ENCODE assay signal across 8 cellular contexts in genomic region chr17:39753514-39754160, GRCh38. TPM values are rescaled to one million over a fixed set of nuclear protein-coding genes. Genes with fewer than 3 reads are reported as not detected.
DNase-seq lines count a peak whose midpoint lies in the region; ATAC-seq and TF ChIP-seq lines count a peak whose summit lies in the region.

No MANE protein-coding gene starts in this region.

- H3K4me2 ChIP-seq in DOHH2 (ENCODE audit: low read length), result peak overlapping the region; percentile 90

- TF ChIP-seq POLR2A in lower leg skin (IDR thresholded peaks at IDR 0.05), result no peak

- H3K36me3 Mint-ChIP-seq in central memory CD8-positive, alpha-beta T cell (ENCODE audit: insufficient read depth), result peaks cover 15% of the 10 kb centered on the region

- no peaks in the 10 kb centered on the region for H3K27me3 Mint-ChIP-seq in central memory CD8-positive, alpha-beta T cell

- peaks cover 45% of the 10 kb centered on the region for H3F3A ChIP-seq in DOHH2 (ENCODE audit: control insufficient read depth, insufficient read depth)

- H3K36me3 ChIP-seq in DOHH2 (ENCODE audit: control insufficient read depth, low read length) (peaks cover 14% of the 10 kb centered on the region), SJCRH30 (no peaks in the 10 kb centered on the region)

- H3K27ac Mint-ChIP-seq in central memory CD8-positive, alpha-beta T cell (ENCODE audit: low read depth), result peak overlapping the region; percentile 93

- H4K20me1 ChIP-seq in DOHH2 (ENCODE audit: control insufficient read depth, insufficient read depth, low read depth, low read length), result no peaks in the 10 kb centered on the region

- peak; percentile 82 for TF ChIP-seq CTCF in DOHH2 (IDR thresholded peaks at IDR 0.05; ENCODE audit: low read depth, low read length, poor library complexity, severe bottlenecking)
- TF ChIP-seq CTCF in lower leg skin (IDR thresholded peaks at IDR 0.05), result no peak

- H3K4me3 ChIP-seq in DOHH2 (ENCODE audit: low read length), result peak overlapping the region; percentile 75
- peak overlapping the region; percentile 70 for H3K4me3 ChIP-seq in SJCRH30
- H3K4me3 ChIP-seq in lower leg skin (ENCODE audit: low read depth, poor library complexity, severe bottlenecking), result peak overlapping the region; percentile 30

- peak; percentile 6 for ATAC-seq in GM19043 (IDR thresholded peaks at IDR 0.05; ENCODE audit: low read depth, unreplicated experiment)
- ATAC-seq in HG03135 (IDR thresholded peaks at IDR 0.05; ENCODE audit: unreplicated experiment), result peak; percentile 17
- ATAC-seq in central memory CD8-positive, alpha-beta T cell (replicated peaks; ENCODE audit: extremely low read depth, poor library complexity, severe bottlenecking), result peak; percentile 11

- H3K27ac ChIP-seq in DOHH2 (ENCODE audit: low read depth, low read length) (peak overlapping the region; percentile 87), SJCRH30 (no peak overlapping the region), substantia nigra (ENCODE audit: low read depth, low read length, poor library complexity, severe bottlenecking) (peak overlapping the region; percentile 72)

- H3K9me3 Mint-ChIP-seq in central memory CD8-positive, alpha-beta T cell, result no peaks in the 10 kb centered on the region

- DNase-seq in SJCRH30 (no peak), lower leg skin (ENCODE audit: low spot score in 2 of 2) (peak in 1 of 2 donors; percentile 90), substantia nigra (lab: John Stamatoyannopoulos, UW) (peak in 13 of 49 donors; percentile 38 to 67 (median 54)), amniotic stem cell (lab: John Stamatoyannopoulos, UW) (no peak)
- peak in 1 of 2 donors; percentile 31 for DNase-seq in central memory CD8-positive, alpha-beta T cell (ENCODE audit: low spot score in 2 of 2)

- H3K9me3 ChIP-seq in DOHH2 (ENCODE audit: control insufficient read depth, insufficient read depth, low read length), result no peaks in the 10 kb centered on the region
- no peaks in the 10 kb centered on the region for H3K9me3 ChIP-seq in SJCRH30 (replicated peaks)

- H3K4me1 Mint-ChIP-seq in central memory CD8-positive, alpha-beta T cell, result peaks cover 53% of the 10 kb centered on the region

- peaks cover 6% of the 10 kb centered on the region for H3K79me2 ChIP-seq in DOHH2 (ENCODE audit: control insufficient read depth, low read length)

- H3K27me3 ChIP-seq in DOHH2 (ENCODE audit: control insufficient read depth, low read length), result no peaks in the 10 kb centered on the region
- H3K27me3 ChIP-seq in SJCRH30, result peaks cover 8% of the 10 kb centered on the region; the same call in 1 of the 2 replicates

- H3K4me3 Mint-ChIP-seq in central memory CD8-positive, alpha-beta T cell, result peak overlapping the region; percentile 65

- 6 to 16% methylated on average over 20 to 44 of the region's 55 CpGs for WGBS in lower leg skin, 2 donors

- H3K4me1 ChIP-seq in DOHH2 (ENCODE audit: control insufficient read depth, low read length), result peaks cover 57% of the 10 kb centered on the region
- H3K4me1 ChIP-seq in SJCRH30, result peaks cover 5% of the 10 kb centered on the region; the same call in 1 of the 2 replicates

- intact Hi-C loops in lower leg skin (cut with DNase I; ENCODE audit: low total_unique reads), result loop anchor here (5.0 to 10.0 kb wide), 2 partner anchors 111 to 131 kb away; partner anchors contain the start of genes IKZF3 and ZPBP2

- no peaks in the 10 kb centered on the region for H3K9me2 ChIP-seq in DOHH2 (replicated peaks; ENCODE audit: control insufficient read depth, low read length)

RNA-seq across cellular contexts. Expression of gene GRB7, which starts 15.9 kb away (rescaled TPM):
- total RNA-seq in SJCRH30 (2014; rRNA removed; shearing (Covaris generic)), result not detected in 2 replicates
- 100 to 1,000 TPM in 2 of 4 donors, 10 to 100 TPM in 2; 66.0 to 148 (median 97.4) TPM for total RNA-seq in lower leg skin

RNA-seq across cellular contexts. Expression of gene MIEN1, which starts 23.3 kb away (rescaled TPM):
- total RNA-seq in SJCRH30 (2014; rRNA removed; shearing (Covaris generic)), result 23.6 and 25.8 TPM in 2 replicates
- total RNA-seq in lower leg skin, result 10 to 100 TPM; 42.8 to 82.0 (median 59.7) TPM

RNA-seq across cellular contexts. Expression of gene ERBB2, which starts 53.8 kb away (rescaled TPM):
- 8.7 and 9.1 TPM in 2 replicates for total RNA-seq in SJCRH30 (2014; rRNA removed; shearing (Covaris generic))
- total RNA-seq in lower leg skin, result 100 to 1,000 TPM; 181 to 244 (median 191) TPM

Comparison
In these comparisons a context has a peak if more than half of its experiments do, and no peak if none do; other contexts are left out.
1. RNA of gene GRB7, which starts 15.9 kb away (total RNA-seq): 66.0 to 148 TPM in lower leg skin; not detected in SJCRH30; every median in the first group is over 10 times any median in the second.
2. RNA of gene ERBB2, which starts 53.8 kb away (total RNA-seq): 181 to 244 TPM in lower leg skin; 8.7 to 9.1 TPM in SJCRH30; every median in the first group is over 10 times any median in the second.
3. Peak in every context shown above with its lines, with median percentiles within 50 percentile points of each other: H3K4me3 ChIP-seq and ATAC-seq.